ENCODE assay signal across 25 cellular contexts in the genomic region with DNA sequence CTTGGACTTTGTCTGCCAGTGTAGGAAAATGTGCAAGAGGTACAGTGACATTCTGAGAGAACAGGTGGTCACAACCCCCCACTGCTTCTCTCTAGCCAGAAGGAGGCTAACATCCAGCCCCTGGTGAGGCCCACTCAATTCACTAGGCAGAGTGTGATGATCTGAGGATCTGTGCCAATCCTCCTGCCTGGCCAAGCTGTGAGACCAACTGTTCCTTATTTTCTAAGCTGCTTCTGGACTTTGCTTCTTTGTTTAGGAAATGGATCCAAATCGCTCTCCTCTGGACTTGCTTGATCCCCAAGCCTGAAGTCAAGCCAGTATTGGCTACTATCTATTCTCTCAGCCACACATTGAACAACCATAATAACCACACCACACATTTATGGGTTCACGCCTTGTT.
"Had no signal": no experiment of that assay in that cellular context is flagged by ENCODE, and none has a peak within 500 bp of the region (broad histone marks: within the 10 kb centered on the region; RNA-seq: fewer than 3 reads in every experiment).

No MANE protein-coding gene starts in this region.

- DNase-seq: activated CD4-positive, alpha-beta memory T cell treated with anti-CD3 and anti-CD28 coated beads, Interleukin-2, amount 10 ng/mL, durations not matched to agents 7 days and 5 days; activated CD4-positive, alpha-beta T cell treated with anti-CD3 and anti-CD28 coated beads for 48 hours; activated CD4-positive, CD25-positive, alpha-beta regulatory T cell; activated CD8-positive, alpha-beta memory T cell treated with anti-CD3 and anti-CD28 coated beads, Interleukin-2, amount 10 ng/mL, durations not matched to agents 7 days and 5 days; activated naive CD4-positive, alpha-beta T cell; activated naive CD8-positive, alpha-beta T cell treated with anti-CD3 and anti-CD28 coated beads for 36 hours; activated T-cell treated with anti-CD3 and anti-CD28 coated beads, Interleukin-2, amount 50 U/mL, for 1 hour; amniotic stem cell; endodermal cell; foreskin fibroblast; left cardiac atrium; lower lobe of right lung; natural killer cell; stimulated activated CD4-positive, alpha-beta T cell treated with anti-CD3 and anti-CD28 coated beads, Interleukin-12 subunit alpha, Interleukin-12 subunit beta, amount 100 ng/mL, for 4 hours; stimulated activated CD4-positive, alpha-beta T cell treated with anti-CD3 and anti-CD28 coated beads, Interleukin-1b, Interleukin-23, amount 100 ng/mL, for 48 hours; stimulated activated CD8-positive, alpha-beta memory T cell treated with anti-CD3 and anti-CD28 coated beads, Interleukin-4, amount 100 ng/mL, for 48 hours; stimulated activated naive CD4-positive, alpha-beta T cell treated with Interleukin-2 at 50 U/mL for 16 hours; tibial artery had no signal

- H3K27ac ChIP-seq: cardiac muscle cell, epithelial cell of prostate, hepatocyte, lower lobe of right lung, neutrophil, tibial artery had no signal

- H3K27me3 ChIP-seq: cardiac muscle cell, hepatocyte, neutrophil, tibial artery had no signal

- H3K9me3 ChIP-seq: lower lobe of right lung, neutrophil, tibial artery had no signal

- ATAC-seq: activated CD8-positive, alpha-beta memory T cell treated with anti-CD3 and anti-CD28 coated beads, Interleukin-2, amount 10 ng/mL, durations not matched to agents 7 days and 5 days; activated T-helper 17 cell treated with anti-CD3 and anti-CD28 coated beads, Interleukin-2, amount 50 U/mL, for 72 hours; left cardiac atrium; lower lobe of right lung; natural killer cell had no signal

- H3K36me3 ChIP-seq: cardiac muscle cell, lower lobe of right lung, neutrophil, tibial artery had no signal

- H3K4me1 ChIP-seq: lower lobe of right lung had no signal

- FAIRE-seq: colon, islet of Langerhans had no signal

- H3K4me2 ChIP-seq: hepatocyte had no signal

- H2AFZ ChIP-seq: hepatocyte had no signal

- H3K79me2 ChIP-seq: hepatocyte had no signal

- H3K4me3 ChIP-seq: cardiac muscle cell, hepatocyte, lower lobe of right lung, tibial artery had no signal
